8 cellular contexts compared by ENCODE assay signal in genomic region chr14:102768223-102769048, GRCh38. TPM values are rescaled to one million over a fixed set of nuclear protein-coding genes. Genes with fewer than 3 reads are reported as not detected.
DNase-seq lines count a peak whose midpoint lies in the region; ATAC-seq, FAIRE-seq and TF ChIP-seq lines count a peak whose summit lies in the region.

No MANE protein-coding gene starts in this region.

- peak overlapping the region in 10 of 11 experiments; percentile 15 to 77 (median 42); a peak in 13 of 22 replicates for H3K9ac ChIP-seq in BLaER1 treated with 17β-estradiol and CSF1 and Interleukin-3, amounts not matched to agents 10 nM and 100 nM
- H3K9ac ChIP-seq in K562 (ENCODE audit: insufficient read depth in 1 of 2, low read depth in 2 of 2, low read length in 2 of 2), result no peak overlapping the region

- ATAC-seq in HG03354 (IDR thresholded peaks at IDR 0.05; ENCODE audit: poor library complexity, severe bottlenecking, unreplicated experiment), result peak; percentile 59
- ATAC-seq in K562, result no peak
- ATAC-seq in WTC11, result no peak

- no peaks in the 10 kb centered on the region for H3K27me3 ChIP-seq in BLaER1 treated with 17β-estradiol and CSF1 and Interleukin-3, amounts not matched to agents 10 nM and 100 nM
- H3K27me3 ChIP-seq in K562 (ENCODE audit: control insufficient read depth in 2 of 2, insufficient read depth in 2 of 2, low read length in 2 of 2), result no peaks in the 10 kb centered on the region
- H3K27me3 ChIP-seq in testis, result no peaks in the 10 kb centered on the region
- H3K27me3 ChIP-seq in vagina, result no peaks in the 10 kb centered on the region

- in situ Hi-C loops in K562 (cut with MboI), result no loop called here

- peaks cover 11% of the 10 kb centered on the region for H3K4me1 Mint-ChIP-seq in WTC11

- no peak overlapping the region for H2AFZ ChIP-seq in K562 (ENCODE audit: low read depth, low read length)

- no peak for TF ChIP-seq EP300 in K562 (IDR thresholded peaks at IDR 0.05; ENCODE audit: low read length)

- DNase-seq in GM19238 (ENCODE audit: insufficient read length, low spot score) (peak; percentile 61), K562 (ENCODE audit: extremely low read depth in 1 of 4, low spot score in 3 of 4) (no peak), testis (no peak), middle frontal gyrus (ENCODE audit: extremely low spot score, low spot score) (no peak), WTC11 (ENCODE audit: low spot score) (no peak), vagina (ENCODE audit: extremely low spot score in 2 of 2) (no peak)

- H3K9me3 ChIP-seq in BLaER1 treated with 17β-estradiol and CSF1 and Interleukin-3, amounts not matched to agents 10 nM and 100 nM (replicated peaks in 1 of 11), result no peaks in the 10 kb centered on the region; a peak in 1 of 22 replicates
- H3K9me3 ChIP-seq in K562 (replicated peaks; ENCODE audit: control insufficient read depth, insufficient read depth, low read depth, low read length), result no peaks in the 10 kb centered on the region
- H3K9me3 ChIP-seq in testis, result no peaks in the 10 kb centered on the region
- no peaks in the 10 kb centered on the region for H3K9me3 ChIP-seq in vagina

- H3K36me3 Mint-ChIP-seq in WTC11, result no peaks in the 10 kb centered on the region

- H3K27ac ChIP-seq in BLaER1 treated with 17β-estradiol and CSF1 and Interleukin-3, amounts not matched to agents 10 nM and 100 nM, result peak overlapping the region; percentile 13 to 96 (median 76)
- H3K27ac ChIP-seq in K562 (ENCODE audit: extremely low read depth, low read depth, low read length) (no peak overlapping the region), testis (no peak overlapping the region), vagina (no peak overlapping the region)

- H3K4me1 ChIP-seq in BLaER1 treated with 17β-estradiol and CSF1 and Interleukin-3, amounts not matched to agents 10 nM and 100 nM, result peaks cover 48 to 99% (median 55%) of the 10 kb centered on the region in 10 experiments
- H3K4me1 ChIP-seq in K562 (replicated peaks in 1 of 2; ENCODE audit: control insufficient read depth in 2 of 2, insufficient read depth in 2 of 2, low read length in 2 of 2) (peaks cover 9 to 26% of the 10 kb centered on the region in 2 experiments; a peak in 4 of 5 replicates), testis (no peaks in the 10 kb centered on the region), vagina (no peaks in the 10 kb centered on the region)

- WGBS in K562 (ENCODE audit: insufficient coverage, low coverage, missing lambda C conversion rate), result 48% methylated on average over 17 of the region's 19 CpGs
- WGBS in testis, 2 donors, result 90% methylated on average over 19 of the region's 19 CpGs

- H3K4me3 Mint-ChIP-seq in WTC11, result no peak overlapping the region

- no peaks in the 10 kb centered on the region for H4K20me1 ChIP-seq in BLaER1 treated with 17β-estradiol and CSF1 and Interleukin-3, amounts not matched to agents 10 nM and 100 nM
- no peaks in the 10 kb centered on the region for H4K20me1 ChIP-seq in K562 (replicated peaks; ENCODE audit: control insufficient read depth, insufficient read depth, low read length)

- no peaks in the 10 kb centered on the region for H3K9me1 ChIP-seq in K562 (ENCODE audit: control insufficient read depth, insufficient read depth, low read length)

- no TSS peak for BruUV-seq in K562 (replicated peaks; lab: Mats Ljungman, UMichigan)

- no peaks in the 10 kb centered on the region for H3K9me3 Mint-ChIP-seq in WTC11

- no peak for FAIRE-seq in K562 (lab: Jason Lieb, UNC)

- no peaks in the 10 kb centered on the region for H3K27me3 Mint-ChIP-seq in WTC11 (ENCODE audit: low read depth)

- intact Hi-C loops in K562 (cut with micrococcal nuclease), result no loop called here
- intact Hi-C loops in testis (cut with DNase I; ENCODE audit: low total_unique reads), result no loop called here
- intact Hi-C loops in vagina (cut with DNase I), result no loop called here

- no peak for TF ChIP-seq CTCF in K562 (IDR thresholded peaks at IDR 0.05 in 2 of 3, conservative IDR thresholded peaks at IDR 0.05 in 1 of 3; ENCODE audit: insufficient read depth in 2 of 3, low read depth in 1 of 3, low read length in 3 of 3)
- no peak for TF ChIP-seq CTCF in testis (IDR thresholded peaks at IDR 0.05)
- no peak for TF ChIP-seq CTCF in WTC11 (IDR thresholded peaks at IDR 0.05)
- TF ChIP-seq CTCF in vagina (IDR thresholded peaks at IDR 0.05), result no peak

- H3K79me2 ChIP-seq in K562 (ENCODE audit: control insufficient read depth, insufficient read depth, low read length), result no peaks in the 10 kb centered on the region

- H3K27ac Mint-ChIP-seq in WTC11, result no peak overlapping the region

- CTCF ChIA-PET in K562 (lab: Yijun Ruan, JAX; ENCODE audit: low intra/inter-chr PET ratio) (no interaction called here), WTC11 (lab: Charles Lee) (interaction anchor here (0.7 kb wide), 1 partner anchor 74 kb away, joined by 3 read pairs; no protein-coding TSS in a partner anchor)

- no peaks in the 10 kb centered on the region for H3K36me3 ChIP-seq in BLaER1 treated with 17β-estradiol and CSF1 and Interleukin-3, amounts not matched to agents 10 nM and 100 nM
- no peaks in the 10 kb centered on the region for H3K36me3 ChIP-seq in K562 (ENCODE audit: control insufficient read depth, insufficient read depth, low read length)
- H3K36me3 ChIP-seq in testis (ENCODE audit: low read depth, missing control alignments), result no peaks in the 10 kb centered on the region
- H3K36me3 ChIP-seq in vagina, result no peaks in the 10 kb centered on the region

- peak overlapping the region in 1 of 10 experiments; percentile 14; a peak in 1 of 20 replicates for H3K4me3 ChIP-seq in BLaER1 treated with 17β-estradiol and CSF1 and Interleukin-3, amounts not matched to agents 10 nM and 100 nM
- H3K4me3 ChIP-seq in K562 (no peak overlapping the region), testis (no peak overlapping the region), vagina (no peak overlapping the region)

- TF ChIP-seq POLR2A in K562 (conservative IDR thresholded peaks at IDR 0.05) (no peak), testis (IDR thresholded peaks at IDR 0.05) (no peak), vagina (IDR thresholded peaks at IDR 0.05) (no peak)

- POLR2A ChIA-PET in K562 (lab: Yijun Ruan, JAX) (interaction anchor here (0.7 to 1.1 kb wide), 3 partner anchors 9 to 27 kb away, joined by 3 read pairs; no protein-coding TSS in a partner anchor), WTC11 (lab: Charles Lee) (no interaction called here)

- TF ChIP-seq RAD21 in K562 (CRISPR knock-in tag; conservative IDR thresholded peaks at IDR 0.05 in 1 of 2, IDR thresholded peaks at IDR 0.05 in 1 of 2), result no peak

- peak overlapping the region; percentile 51 to 92 (median 78) for H3K4me2 ChIP-seq in BLaER1 treated with 17β-estradiol and CSF1 and Interleukin-3, amounts not matched to agents 10 nM and 100 nM
- H3K4me2 ChIP-seq in K562 (ENCODE audit: insufficient read depth, low read length), result no peak overlapping the region

TF ChIP-seq in K562, 482 proteins besides CTCF, POLR2A, EP300 and RAD21 (continues in another document):
- TF ChIP-seq NR2F6 (CRISPR knock-in tag; IDR thresholded peaks at IDR 0.05) (no peak), PHF21A (IDR thresholded peaks at IDR 0.05; ENCODE audit: borderline replicate concordance, low read depth) (no peak), ZNF347 (CRISPR knock-in tag; IDR thresholded peaks at IDR 0.05; ENCODE audit: low read depth) (no peak), ZNF436 (CRISPR knock-in tag; IDR thresholded peaks at IDR 0.05) (no peak), HDAC8 (tag; IDR thresholded peaks at IDR 0.05) (no peak), KAT8 (IDR thresholded peaks at IDR 0.05; ENCODE audit: low read depth) (no peak), SPI1 (IDR thresholded peaks at IDR 0.05; ENCODE audit: borderline replicate concordance, low read depth, low read length) (peak; percentile 72), KLF10 (CRISPR knock-in tag; IDR thresholded peaks at IDR 0.05) (no peak), PCBP2 (IDR thresholded peaks at IDR 0.05; ENCODE audit: low read depth, low read length, poor library complexity, severe bottlenecking) (no peak)

TF ChIP-seq in WTC11, 78 proteins besides CTCF, POLR2A, EP300 and RAD21 (continues in another document):
- TF ChIP-seq ETV6 (CRISPR knock-in tag; IDR thresholded peaks at IDR 0.05) (no peak), E2F5 (CRISPR knock-in tag; IDR thresholded peaks at IDR 0.05) (no peak), ZNF121 (CRISPR knock-in tag; IDR thresholded peaks at IDR 0.05) (no peak)

RNA-seq across cellular contexts. Expression of gene TRAF3, which starts 8.8 kb away (rescaled TPM):
- total RNA-seq in K562 (2011; cell fraction: chromatin; rRNA removed; ENCODE audit: low replicate concordance), result 42.1 and 44.1 TPM in 2 replicates
- total RNA-seq in K562 (2011; cell fraction: nucleolus; rRNA removed), result 22.5 and 22.8 TPM in 2 replicates
- total RNA-seq in K562 (2011; cell fraction: nucleoplasm; rRNA removed), result 25.0 and 25.2 TPM in 2 replicates
- total RNA-seq in K562 (2014; rRNA removed) (8.1 and 11.4 TPM in 2 replicates), K562 (2014; rRNA removed; fragmentation: Illumina TruSeq; extraction: Trizol) (9.1 and 9.9 TPM in 2 replicates), K562 (2015; rRNA removed; fragmentation: Illumina TruSeq; extraction: Trizol) (7.4 and 9.9 TPM in 2 replicates), K562 (2021) (20.7 and 21.3 TPM in 2 replicates), testis (10 to 100 TPM; 38.2 to 38.8 TPM), WTC11 (2021) (8.2 to 11.2 TPM (median 9.6 TPM) in 3 replicates), vagina (14.0 TPM)
- polyA plus RNA-seq in K562 (2011; rRNA removed) (13.6 and 15.3 TPM in 2 replicates), K562 (2014; fragmentation: Illumina TruSeq; extraction: Trizol) (10.7 and 11.5 TPM in 2 replicates), K562 (2014; fragmentation: Nextera tagmentation; extraction: Ambion mirVana) (under 1 TPM; 0.52 to 0.57 TPM), K562 (2014; rRNA removed) (12.1 and 15.3 TPM in 2 replicates), testis (ENCODE audit: insufficient read depth, low read depth, low replicate concordance) (24.3 TPM)
- 9.6 and 13.1 TPM in 2 replicates for polyA plus RNA-seq in K562 (2011; cell fraction: cytosol; rRNA removed)
- 14.3 and 18.4 TPM in 2 replicates for polyA plus RNA-seq in K562 (2011; cell fraction: nucleus; rRNA removed)
- polyA plus RNA-seq in K562 (2012), result 7.7 and 9.8 TPM in 2 replicates
- polyA minus RNA-seq in K562 (2011; rRNA and poly(A)+ RNA removed), result 40.9 and 41.5 TPM in 2 replicates
- 12.6 and 14.8 TPM in 2 replicates for polyA minus RNA-seq in K562 (2011; cell fraction: cytosol; rRNA and poly(A)+ RNA removed)
- polyA minus RNA-seq in K562 (2011; cell fraction: nucleus; rRNA and poly(A)+ RNA removed), result 6.6 and 12.8 TPM in 2 replicates

Comparison
In these comparisons a context has a peak if more than half of its experiments do, and no peak if none do; other contexts are left out.
1. H3K27ac ChIP-seq: peak in BLaER1 treated with 17β-estradiol and CSF1 and Interleukin-3, amounts not matched to agents 10 nM and 100 nM (11 of 11); none in K562 (single experiment), testis (0 of 2) and vagina (single experiment).
2. H3K9ac ChIP-seq: peak in BLaER1 treated with 17β-estradiol and CSF1 and Interleukin-3, amounts not matched to agents 10 nM and 100 nM (10 of 11); none in K562 (0 of 2).